ENCODE assay signal across 24 cellular contexts in genomic region chr12:42905419-42905705, GRCh38.
"Had no signal": no experiment of that assay in that cellular context is flagged by ENCODE, and none has a peak within 500 bp of the region (broad histone marks: within the 10 kb centered on the region; RNA-seq: fewer than 3 reads in every experiment).

No MANE protein-coding gene starts in this region.

- FAIRE-seq: urothelium cell line had no signal

- H3K36me3 ChIP-seq: heart right ventricle, lower lobe of right lung, ovary, right lobe of liver, stomach, tibial artery, upper lobe of left lung had no signal

- H3K4me3 ChIP-seq: coronary artery, heart right ventricle, lower lobe of right lung, ovary, right lobe of liver, stomach, testis, tibial artery, upper lobe of left lung had no signal

- DNase-seq: effector CD4-positive, alpha-beta T cell; endodermal cell; foreskin fibroblast; glutamatergic neuron; heart right ventricle; islet precursor cell; left ventricle myocardium superior; lower lobe of right lung; natural killer cell; ovary; retina; right lobe of liver; stimulated activated CD4-positive, alpha-beta T cell treated with anti-CD3 and anti-CD28 coated beads, Interleukin-2, amount 100 ng/mL, for 24 hours; stimulated activated CD4-positive, alpha-beta T cell treated with anti-CD3 and anti-CD28 coated beads, Interleukin-4, amount 100 ng/mL, for 24 hours; stimulated activated naive CD4-positive, alpha-beta T cell treated with Interleukin-2 at 50 U/mL for 16 hours; stomach; testis; tibial artery had no signal

- H3K9me3 ChIP-seq: lower lobe of right lung, right lobe of liver, stomach, testis, tibial artery, upper lobe of left lung had no signal

- H3K4me1 ChIP-seq: lower lobe of right lung, right lobe of liver, stomach, testis, tibial artery, upper lobe of left lung had no signal

- H3K27ac ChIP-seq: coronary artery, epithelial cell of prostate, lower lobe of right lung, ovary, right lobe of liver, stomach, testis, tibial artery, upper lobe of left lung had no signal

- ATAC-seq: esophagus mucosa; lower lobe of right lung; natural killer cell; right lobe of liver; stimulated activated effector memory CD8-positive, alpha-beta T cell treated with anti-CD3 and anti-CD28 coated beads, Interleukin-12 subunit alpha, Interleukin-12 subunit beta, amount 100 ng/mL, for 72 hours had no signal
